Comparison of ENCODE assay signal across 8 cellular contexts in genomic region chr5:10111575-10111974, GRCh38.
DNase-seq lines count a peak whose midpoint lies in the region; TF ChIP-seq lines count a peak whose summit lies in the region.

No MANE protein-coding gene starts in this region.

- no peak overlapping the region for H3K27ac ChIP-seq in GM23248

- no peaks in the 10 kb centered on the region for H3K36me3 Mint-ChIP-seq in activated CD4-positive, alpha-beta T cell treated with anti-CD3 and anti-CD28 coated beads, Interleukin-2, amount 10 ng/mL, durations not matched to agents 7 days and 5 days (ENCODE audit: low read depth)

- no peaks in the 10 kb centered on the region for H3K9me3 Mint-ChIP-seq in activated CD4-positive, alpha-beta T cell treated with anti-CD3 and anti-CD28 coated beads, Interleukin-2, amount 10 ng/mL, durations not matched to agents 7 days and 5 days

- CTCF ChIA-PET in activated CD4-positive, alpha-beta T cell treated with anti-CD3 and anti-CD28 coated beads, Interleukin-2, amount 10 ng/mL, durations not matched to agents 7 days and 5 days (lab: Charles Lee): no interaction called here

- no peaks in the 10 kb centered on the region for H3K9me2 ChIP-seq in GM23248 (ENCODE audit: insufficient read depth)

- H3K4me3 ChIP-seq in GM23248 (no peak overlapping the region), epithelial cell of esophagus (ENCODE audit: low read length) (no peak overlapping the region)

- TF ChIP-seq CTCF in epithelial cell of esophagus (IDR thresholded peaks at IDR 0.05; ENCODE audit: insufficient read depth, low read depth, low read length, missing control alignments): peak; percentile 39

- 24 to 26% methylated on average over 8 of the region's 8 CpGs for WGBS in GM23248 (ENCODE audit: low coverage in 1 of 2, low lambda C conversion rate in 2 of 2, missing lambda C conversion rate in 2 of 2), 2 experiments

- H3K4me2 ChIP-seq in GM23248 (ENCODE audit: unreplicated experiment): no peak overlapping the region

- no peak overlapping the region for H3K9ac ChIP-seq in GM23248

- 0 out of 2 replicates have a peak overlapping the region, but pooled peaks have one; percentile 38 for H2AFZ ChIP-seq in GM23248

- no peaks in the 10 kb centered on the region for H4K20me1 ChIP-seq in GM23248 (ENCODE audit: insufficient read depth)

- H3K27me3 ChIP-seq in GM23248 (replicated peaks; ENCODE audit: insufficient read depth): no peaks in the 10 kb centered on the region

- H3K27ac Mint-ChIP-seq in activated CD4-positive, alpha-beta T cell treated with anti-CD3 and anti-CD28 coated beads, Interleukin-2, amount 10 ng/mL, durations not matched to agents 7 days and 5 days: no peak overlapping the region

- H3K4me1 Mint-ChIP-seq in activated CD4-positive, alpha-beta T cell treated with anti-CD3 and anti-CD28 coated beads, Interleukin-2, amount 10 ng/mL, durations not matched to agents 7 days and 5 days: peaks cover 2% of the 10 kb centered on the region

- no peak overlapping the region for H3K4me3 Mint-ChIP-seq in activated CD4-positive, alpha-beta T cell treated with anti-CD3 and anti-CD28 coated beads, Interleukin-2, amount 10 ng/mL, durations not matched to agents 7 days and 5 days

- POLR2A ChIA-PET in activated CD4-positive, alpha-beta T cell treated with anti-CD3 and anti-CD28 coated beads, Interleukin-2, amount 10 ng/mL, durations not matched to agents 7 days and 5 days (lab: Charles Lee): no interaction called here

- in situ Hi-C loops in GM23248 (cut with MboI): no loop called here

- DNase-seq in DMS153 treated with DMSO at 0.1 percent for 48 hours (lab: John Stamatoyannopoulos, UW; ENCODE audit: unreplicated experiment) (peak; percentile 22), GM23248 (peak; percentile 88), NCI-H748 (lab: John Stamatoyannopoulos, UW; ENCODE audit: unreplicated experiment) (peak; percentile 91), epithelial cell of esophagus (ENCODE audit: low read depth) (peak; percentile 55), smooth muscle cell of the brain vasculature (ENCODE audit: low read depth, low spot score) (peak; percentile 32), GF-D8 (lab: John Stamatoyannopoulos, UW) (no peak), NCI-H2107 treated with DMSO at 0.1 percent for 48 hours (lab: John Stamatoyannopoulos, UW; ENCODE audit: unreplicated experiment) (no peak)
- no peak for DNase-seq in activated CD4-positive, alpha-beta T cell treated with anti-CD3 and anti-CD28 coated beads, Interleukin-2, amount 10 ng/mL, durations not matched to agents 7 days and 5 days

- H3K9me3 ChIP-seq in GM23248 (ENCODE audit: low read depth): no peaks in the 10 kb centered on the region

- no peaks in the 10 kb centered on the region for H3K36me3 ChIP-seq in GM23248 (ENCODE audit: low read depth)

- H3K4me1 ChIP-seq in GM23248 (ENCODE audit: insufficient read depth): 0 out of 2 replicates have a peak, but pooled peaks cover 5% of the 10 kb centered on the region

- H3F3A ChIP-seq in GM23248 (ENCODE audit: insufficient read depth): no peaks in the 10 kb centered on the region

- no peaks in the 10 kb centered on the region for H3K27me3 Mint-ChIP-seq in activated CD4-positive, alpha-beta T cell treated with anti-CD3 and anti-CD28 coated beads, Interleukin-2, amount 10 ng/mL, durations not matched to agents 7 days and 5 days

- H3K79me2 ChIP-seq in GM23248 (ENCODE audit: insufficient read depth): no peaks in the 10 kb centered on the region

Comparison
In these comparisons a context has a peak if more than half of its experiments do, and no peak if none do; other contexts are left out.
1. DNase-seq: peak in DMS153 treated with DMSO at 0.1 percent for 48 hours (single experiment), GM23248 (single experiment), NCI-H748 (single experiment), epithelial cell of esophagus (single experiment) and smooth muscle cell of the brain vasculature (single experiment); none in GF-D8 (single experiment), activated CD4-positive, alpha-beta T cell treated with anti-CD3 and anti-CD28 coated beads, Interleukin-2, amount 10 ng/mL, durations not matched to agents 7 days and 5 days (single experiment) and NCI-H2107 treated with DMSO at 0.1 percent for 48 hours (single experiment).